Comparison of ENCODE assay signal across 9 cellular contexts in genomic region chr7:101884671-101885596, GRCh38.
DNase-seq lines count a peak whose midpoint lies in the region; ATAC-seq, FAIRE-seq and TF ChIP-seq lines count a peak whose summit lies in the region.
"Had no signal": no experiment of that assay in that cellular context is flagged by ENCODE, and none has a peak within 500 bp of the region (broad histone marks: within the 10 kb centered on the region; RNA-seq: fewer than 3 reads in every experiment).

No MANE protein-coding gene starts in this region.

- POLR2A ChIA-PET in GM12878 (lab: Charles Lee) = interaction anchor here (1.1 kb wide), 1 partner anchor 29 kb away, joined by 3 read pairs; no protein-coding TSS in a partner anchor

- H4K20me1 ChIP-seq in GM12878 (ENCODE audit: control insufficient read depth, insufficient read depth) = no peaks in the 10 kb centered on the region

- RAD21 ChIA-PET in GM12878 (lab: Charles Lee; ENCODE audit: unreplicated experiment) = interaction anchor here (0.7 to 1.0 kb wide), 3 partner anchors 27 to 71 kb away, joined by 3 read pairs; no protein-coding TSS in a partner anchor

- H3K9me3 ChIP-seq in GM12878 (replicated peaks; ENCODE audit: control insufficient read depth, insufficient read depth, low read length) = no peaks in the 10 kb centered on the region
- no peaks in the 10 kb centered on the region for H3K9me3 ChIP-seq in stomach smooth muscle (ENCODE audit: control insufficient read depth in 2 of 2, low read length in 2 of 2)
- H3K9me3 ChIP-seq: colonic mucosa had no signal

- H3K4me1 ChIP-seq in GM12878 (ENCODE audit: control insufficient read depth, insufficient read depth, low read length) = peaks cover 26% of the 10 kb centered on the region
- peaks cover 48% of the 10 kb centered on the region for H3K4me1 ChIP-seq in stomach smooth muscle (ENCODE audit: control insufficient read depth, insufficient read depth, low read length)

- peaks cover 0 to 1% of the 10 kb centered on the region in 2 experiments; a peak in 1 of 4 replicates for H3K36me3 ChIP-seq in GM12878 (ENCODE audit: control insufficient read depth in 2 of 2, insufficient read depth in 2 of 2, low read length in 1 of 2)
- no peaks in the 10 kb centered on the region for H3K36me3 ChIP-seq in stomach smooth muscle (ENCODE audit: control insufficient read depth in 2 of 2, insufficient read depth in 2 of 2, low read length in 2 of 2)
- H3K36me3 ChIP-seq: colonic mucosa had no signal

- H2AFZ ChIP-seq in GM12878 (ENCODE audit: control insufficient read depth, low read depth, low read length) = no peak overlapping the region; the same call in 1 of the 2 replicates

- SMC1A ChIA-PET in GM12878 (lab: Charles Lee; ENCODE audit: uncharacterized antibody, unreplicated experiment) = interaction anchor here (0.8 to 1.5 kb wide), 3 partner anchors 47 to 67 kb away, joined by 3 read pairs; partner anchors contain the start of gene CUX1

- peak overlapping the region; percentile 70 for H3K27ac ChIP-seq in GM12878 (ENCODE audit: control insufficient read depth, insufficient read depth)
- H3K27ac ChIP-seq in stomach smooth muscle (ENCODE audit: low read length) = peak overlapping the region; percentile 70
- H3K27ac ChIP-seq: colonic mucosa had no signal

- WGBS in GM12878 (ENCODE audit: insufficient coverage, insufficient replicate concordance, low lambda C conversion rate, missing lambda C conversion rate) = 18% methylated on average over 13 of the region's 13 CpGs

- H3K4me3 ChIP-seq in GM12878 = peak overlapping the region; percentile 42; the same call in 1 of the 2 replicates
- peak overlapping the region in 1 of 2 donors; percentile 8 for H3K4me3 ChIP-seq in stomach smooth muscle (ENCODE audit: low read length in 2 of 2)
- H3K4me3 ChIP-seq: colonic mucosa had no signal

- no peak for TF ChIP-seq RAD21 in GM12878 (IDR thresholded peaks at IDR 0.05; ENCODE audit: insufficient read depth, low read depth, low read length)

- BruUV-seq in GM12878 (replicated peaks; lab: Mats Ljungman, UMichigan) = no TSS peak

- DNase-seq in activated gamma-delta T cell treated with Interleukin-2 at 50 U/mL for 16 hours = peak; percentile 20
- no peak for DNase-seq in activated gamma-delta T cell (lab: John Stamatoyannopoulos, UW)
- peak; percentile 53 for DNase-seq in GM12878 (ENCODE audit: low read depth, low spot score)
- DNase-seq in NCI-H524 (lab: John Stamatoyannopoulos, UW) = no peak
- no peak for DNase-seq in NOMO-1 (lab: John Stamatoyannopoulos, UW; ENCODE audit: unreplicated experiment in 2 of 2)
- DNase-seq: colonic mucosa had no signal

- ATAC-seq in HG02852 (IDR thresholded peaks at IDR 0.05; ENCODE audit: unreplicated experiment) (peak; percentile 76), GM12878 (peak; percentile 93), HG03097 (IDR thresholded peaks at IDR 0.05; ENCODE audit: low FRiP score, unreplicated experiment) (no peak)

- CTCF ChIA-PET in GM12878 (lab: Yijun Ruan, JAX) = interaction anchor here (0.6 to 0.7 kb wide), 2 partner anchors 174 to 192 kb away, joined by 3 to 4 read pairs; no protein-coding TSS in a partner anchor

- TF ChIP-seq EP300 in GM12878 (IDR thresholded peaks at IDR 0.05; ENCODE audit: borderline replicate concordance in 1 of 2, control insufficient read depth in 1 of 2, low read depth in 2 of 2, low read length in 2 of 2) = no peak

- peak; percentile 49 for FAIRE-seq in GM12878 (lab: Jason Lieb, UNC)

- H3K9ac ChIP-seq in GM12878 (ENCODE audit: control insufficient read depth, insufficient read depth, low read length) (no peak overlapping the region), stomach smooth muscle (ENCODE audit: low read length in 2 of 2) (no peak overlapping the region)

- no peak for TF ChIP-seq POLR2A in GM12878 (IDR thresholded peaks at IDR 0.05; ENCODE audit: low read depth, low read length)

- H3K27me3 ChIP-seq in GM12878 (replicated peaks in 1 of 2; ENCODE audit: control insufficient read depth in 2 of 2, insufficient read depth in 2 of 2, low read length in 1 of 2) (no peaks in the 10 kb centered on the region), stomach smooth muscle (ENCODE audit: control insufficient read depth in 1 of 2, insufficient read depth in 2 of 2, low read length in 2 of 2) (no peaks in the 10 kb centered on the region)
- H3K27me3 ChIP-seq: colonic mucosa had no signal

- TF ChIP-seq CTCF in GM12878 (IDR thresholded peaks at IDR 0.05 in 2 of 3, conservative IDR thresholded peaks at IDR 0.05 in 1 of 3; ENCODE audit: control insufficient read depth in 2 of 3, extremely low read depth in 1 of 3, insufficient read depth in 1 of 3, low read depth in 3 of 3, low read length in 3 of 3) = no peak

- intact Hi-C loops in GM12878 (cut with micrococcal nuclease; ENCODE audit: unreplicated experiment) = no loop called here

- peaks cover 37% of the 10 kb centered on the region for H3K79me2 ChIP-seq in GM12878 (ENCODE audit: control insufficient read depth, insufficient read depth, low read length)

- in situ Hi-C loops in GM12878 (cut with MboI) = no loop called here

- peak overlapping the region; percentile 78 for H3K4me2 ChIP-seq in GM12878 (ENCODE audit: control insufficient read depth, insufficient read depth)

TF ChIP-seq in GM12878, 131 proteins besides CTCF, POLR2A, EP300 and RAD21 (continues in another document):
- TF ChIP-seq MEF2A (IDR thresholded peaks at IDR 0.05; ENCODE audit: insufficient read depth, low read depth, low read length) (peak; percentile 83), STAT1 (conservative IDR thresholded peaks at IDR 0.05) (no peak), CBFB (IDR thresholded peaks at IDR 0.05; ENCODE audit: low read depth) (peak; percentile 42; the same call in 1 of the 2 replicates), ESRRA (IDR thresholded peaks at IDR 0.05; ENCODE audit: low read length) (no peak), TCF7 (IDR thresholded peaks at IDR 0.05; ENCODE audit: borderline replicate concordance) (peak; percentile 96), CREB1 (IDR thresholded peaks at IDR 0.05; ENCODE audit: low read depth) (peak; percentile 24; the same call in 1 of the 2 replicates), POLR2AphosphoS2 (IDR thresholded peaks at IDR 0.05; ENCODE audit: low read depth, low read length) (no peak), YBX1 (IDR thresholded peaks at IDR 0.05) (no peak), ETV6 (conservative IDR thresholded peaks at IDR 0.05 in 1 of 2, IDR thresholded peaks at IDR 0.05 in 1 of 2; ENCODE audit: borderline replicate concordance in 1 of 2, low read depth in 1 of 2) (peak in 1 of 2 experiments; percentile 23; a peak in 1 of 4 replicates), MXI1 (IDR thresholded peaks at IDR 0.05; ENCODE audit: low read depth, low read length) (no peak), RUNX3 (IDR thresholded peaks at IDR 0.05; ENCODE audit: low read length) (peak; percentile 95), KAT2A (conservative IDR thresholded peaks at IDR 0.05; ENCODE audit: control insufficient read depth, low read depth, low read length) (no peak), MEF2B (IDR thresholded peaks at IDR 0.05; ENCODE audit: partially characterized antibody, poor library complexity, severe bottlenecking) (no peak), E2F8 (IDR thresholded peaks at IDR 0.05; ENCODE audit: low read depth, partially characterized antibody) (peak; percentile 80), EED (IDR thresholded peaks at IDR 0.05; ENCODE audit: low read depth) (peak; percentile 70), HDAC2 (IDR thresholded peaks at IDR 0.05) (no peak), POU2F2 (IDR thresholded peaks at IDR 0.05; ENCODE audit: borderline replicate concordance, low read depth, low read length) (peak; percentile 95), BHLHE40 (IDR thresholded peaks at IDR 0.05; ENCODE audit: borderline replicate concordance in 1 of 2, low read depth in 2 of 2, low read length in 1 of 2) (peak in 1 of 2 experiments; percentile 19; a peak in 1 of 4 replicates), CREM (IDR thresholded peaks at IDR 0.05; ENCODE audit: low read depth) (peak; percentile 19; the same call in 1 of the 2 replicates)

Comparison
In these comparisons a context has a peak if more than half of its experiments do, and no peak if none do; other contexts are left out.
1. DNase-seq: peak in activated gamma-delta T cell treated with Interleukin-2 at 50 U/mL for 16 hours (single experiment) and GM12878 (single experiment); none in activated gamma-delta T cell (single experiment), NCI-H524 (0 of 2) and NOMO-1 (0 of 2).